Comparison of ENCODE assay signal across 8 cellular contexts in the genomic region with DNA sequence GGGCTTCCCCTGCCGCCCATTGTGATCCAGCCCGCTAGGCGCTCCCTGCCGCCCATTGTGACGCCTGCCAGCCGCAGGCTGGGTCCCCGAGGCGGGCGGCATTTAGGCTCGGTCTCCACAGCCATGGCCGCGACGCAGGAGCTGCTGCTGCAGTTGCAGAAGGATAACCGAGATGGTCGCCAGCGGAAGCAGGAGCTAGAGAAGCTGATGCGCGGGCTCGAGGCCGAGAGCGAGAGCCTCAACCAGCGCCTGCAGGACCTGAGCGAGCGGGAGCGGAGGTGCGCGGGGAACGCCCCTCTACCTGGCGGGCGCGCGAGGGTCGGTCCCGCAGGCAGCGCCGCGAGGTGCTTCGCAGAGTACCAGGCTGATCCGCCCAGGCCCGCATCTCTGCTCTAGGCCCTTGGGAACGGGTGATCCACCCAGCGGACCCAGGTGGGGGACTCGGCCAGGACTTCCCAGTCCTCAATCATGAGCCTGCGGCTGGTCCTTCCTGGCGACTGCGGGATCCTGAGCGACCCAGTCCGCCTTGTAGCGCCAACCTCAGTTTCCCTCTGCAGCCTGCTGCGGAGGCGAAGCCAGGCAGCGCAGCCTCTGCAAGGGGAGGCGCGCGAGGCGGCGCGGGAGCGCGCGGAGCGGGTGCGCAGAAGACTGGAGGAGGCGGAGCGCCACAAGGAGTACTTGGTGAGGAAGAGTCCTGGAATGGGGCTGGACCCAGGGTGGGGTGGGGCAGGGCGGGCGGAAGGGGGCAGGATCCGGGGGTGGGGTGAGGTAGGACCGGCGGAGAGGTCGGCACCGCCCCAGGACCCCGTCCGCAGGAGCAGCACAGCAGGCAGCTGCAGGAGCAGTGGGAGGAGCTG. TPM values are rescaled to one million over a fixed set of nuclear protein-coding genes. Genes with fewer than 3 reads are reported as not detected.
A peak's percentile ranks its signal among the peaks of the same experiment; 100 is the strongest.
DNase-seq lines count a peak whose midpoint lies in the region; ATAC-seq and TF ChIP-seq lines count a peak whose summit lies in the region.
"Not testable (repeated sequence)": the region's sequence is repeated elsewhere in the genome, so short reads cannot be mapped to it uniquely, and the experiment has no call there.

TMEM191C (plus strand) TSS at position 51 of the 857 bp plus-strand sequence; CDS start at position 124, 73 bp downstream.

- DNase-seq in H7; activated CD8-positive, alpha-beta T cell treated with anti-CD3 and anti-CD28 coated beads, Interleukin-2, amount 10 ng/mL, durations not matched to agents 7 days and 5 days; coronary artery (ENCODE audit: low spot score); hepatocyte (ENCODE audit: low spot score); osteoblast (ENCODE audit: insufficient read length, low spot score, missing footprints); type B pancreatic cell (ENCODE audit: extremely low spot score, unreplicated experiment): not testable (repeated sequence)

- not testable (repeated sequence) for H3K79me2 ChIP-seq in hepatocyte; osteoblast (ENCODE audit: insufficient read depth, low read length)

- H2AFZ ChIP-seq in hepatocyte; osteoblast (ENCODE audit: low read length): not testable (repeated sequence)

- H3K27ac Mint-ChIP-seq in activated CD8-positive, alpha-beta T cell treated with anti-CD3 and anti-CD28 coated beads, Interleukin-2, amount 10 ng/mL, durations not matched to agents 7 days and 5 days, result peak within 1 kb of the TSS; percentile 96
- H3K27ac Mint-ChIP-seq in type B pancreatic cell, result peak within 1 kb of the TSS; percentile 89

- WGBS in hepatocyte (ENCODE audit: low lambda C conversion rate, missing lambda C conversion rate), result 0% methylated on average over 15 of the region's 74 CpGs

- peak within 1 kb of the TSS; percentile 80 for H3K4me3 Mint-ChIP-seq in activated CD8-positive, alpha-beta T cell treated with anti-CD3 and anti-CD28 coated beads, Interleukin-2, amount 10 ng/mL, durations not matched to agents 7 days and 5 days
- peak within 1 kb of the TSS; percentile 90 for H3K4me3 Mint-ChIP-seq in type B pancreatic cell

- peak; percentile 9 for ATAC-seq in activated CD8-positive, alpha-beta T cell treated with anti-CD3 and anti-CD28 coated beads, Interleukin-2, amount 10 ng/mL, durations not matched to agents 7 days and 5 days

- H3K4me3 ChIP-seq in H7 (ENCODE audit: insufficient read depth, low read depth, low read length) (peak within 1 kb of the TSS; percentile 32), HUES48 (ENCODE audit: low read depth, low read length) (peak within 1 kb of the TSS; percentile 49), coronary artery (peak within 1 kb of the TSS; percentile 69), osteoblast (ENCODE audit: insufficient read depth, low read length) (peak within 1 kb of the TSS; percentile 52)
- H3K4me3 ChIP-seq in hepatocyte, result not testable (repeated sequence)

- H3K27me3 ChIP-seq in H7 (ENCODE audit: control insufficient read depth, insufficient read depth, low read length); HUES48 (ENCODE audit: control insufficient read depth, insufficient read depth, low read length); hepatocyte; osteoblast (ENCODE audit: insufficient read depth, low read length): not testable (repeated sequence)

- H3K4me1 Mint-ChIP-seq in activated CD8-positive, alpha-beta T cell treated with anti-CD3 and anti-CD28 coated beads, Interleukin-2, amount 10 ng/mL, durations not matched to agents 7 days and 5 days (ENCODE audit: low read depth); type B pancreatic cell (ENCODE audit: unreplicated experiment): not testable (repeated sequence)

- H3K36me3 Mint-ChIP-seq in activated CD8-positive, alpha-beta T cell treated with anti-CD3 and anti-CD28 coated beads, Interleukin-2, amount 10 ng/mL, durations not matched to agents 7 days and 5 days (ENCODE audit: low read depth); type B pancreatic cell: not testable (repeated sequence)

- POLR2A ChIA-PET in activated CD8-positive, alpha-beta T cell treated with anti-CD3 and anti-CD28 coated beads, Interleukin-2, amount 10 ng/mL, durations not matched to agents 7 days and 5 days (lab: Charles Lee), result not testable (repeated sequence)

- H3K9ac ChIP-seq in ES-I3 (ENCODE audit: low read depth, low read length), result peak within 1 kb of the TSS; percentile 33; the same call in 1 of the 2 replicates
- not testable (repeated sequence) for H3K9ac ChIP-seq in HUES48 (ENCODE audit: low read depth, low read length)

- not testable (repeated sequence) for H3K27me3 Mint-ChIP-seq in activated CD8-positive, alpha-beta T cell treated with anti-CD3 and anti-CD28 coated beads, Interleukin-2, amount 10 ng/mL, durations not matched to agents 7 days and 5 days (ENCODE audit: low read depth); type B pancreatic cell

- not testable (repeated sequence) for H3K9me3 ChIP-seq in ES-I3 (ENCODE audit: control insufficient read depth, insufficient read depth, low read length); HUES48 (ENCODE audit: control insufficient read depth, insufficient read depth, low read length); hepatocyte (ENCODE audit: low read depth); osteoblast (ENCODE audit: low read depth, low read length)

- not testable (repeated sequence) for H3K36me3 ChIP-seq in ES-I3 (ENCODE audit: insufficient read depth, low read length); H7 (replicated peaks; ENCODE audit: control insufficient read depth, insufficient read depth, low read length); HUES48 (ENCODE audit: control insufficient read depth, insufficient read depth, low read length); hepatocyte (replicated peaks; ENCODE audit: insufficient read depth, low read depth); osteoblast (ENCODE audit: insufficient read depth, low read length)

- CTCF ChIA-PET in activated CD8-positive, alpha-beta T cell treated with anti-CD3 and anti-CD28 coated beads, Interleukin-2, amount 10 ng/mL, durations not matched to agents 7 days and 5 days (lab: Charles Lee), result not testable (repeated sequence)

- H3K9me2 ChIP-seq in hepatocyte (replicated peaks; ENCODE audit: insufficient read depth), result not testable (repeated sequence)

- peak within 1 kb of the TSS; percentile 63 for H3K4me2 ChIP-seq in hepatocyte
- H3K4me2 ChIP-seq in osteoblast (ENCODE audit: insufficient read depth, low read length), result not testable (repeated sequence)

- not testable (repeated sequence) for H4K20me1 ChIP-seq in hepatocyte (ENCODE audit: insufficient read depth, poor library complexity, severe bottlenecking); osteoblast (ENCODE audit: insufficient read depth, low read length)

- H3K27ac ChIP-seq in HUES48 (ENCODE audit: low read depth, low read length), result peak within 1 kb of the TSS; percentile 64
- peak within 1 kb of the TSS in 1 of 2 donors; percentile 76 for H3K27ac ChIP-seq in coronary artery
- not testable (repeated sequence) for H3K27ac ChIP-seq in hepatocyte; osteoblast (ENCODE audit: low read depth, low read length)

- not testable (repeated sequence) for TF ChIP-seq CTCF in coronary artery (IDR thresholded peaks at IDR 0.05); hepatocyte (IDR thresholded peaks at IDR 0.05; ENCODE audit: poor library complexity); osteoblast (IDR thresholded peaks at IDR 0.05; ENCODE audit: extremely low read depth, low read depth, low read length); type B pancreatic cell (conservative IDR thresholded peaks at IDR 0.05)

- not testable (repeated sequence) for H3K9me3 Mint-ChIP-seq in activated CD8-positive, alpha-beta T cell treated with anti-CD3 and anti-CD28 coated beads, Interleukin-2, amount 10 ng/mL, durations not matched to agents 7 days and 5 days (ENCODE audit: insufficient read depth); type B pancreatic cell

- H3K4me1 ChIP-seq in ES-I3 (ENCODE audit: insufficient read depth, low read length); HUES48 (ENCODE audit: control insufficient read depth, insufficient read depth, low read length); hepatocyte (ENCODE audit: insufficient read depth); osteoblast (ENCODE audit: insufficient read depth, low read length): not testable (repeated sequence)

RNA-seq across cellular contexts. Expression of gene TMEM191C, which starts in this region (rescaled TPM):
- 0.15 and 0.42 TPM in 2 replicates for total RNA-seq in H7 (2014; rRNA removed; shearing (Covaris generic))
- 1 to 10 TPM; 1.1 to 2.4 TPM for total RNA-seq in activated CD8-positive, alpha-beta T cell treated with anti-CD3 and anti-CD28 coated beads, Interleukin-2, amount 10 ng/mL, durations not matched to agents 7 days and 5 days
- total RNA-seq in hepatocyte (5.9 and 13.4 TPM in 2 replicates), osteoblast (0.59 and 0.72 TPM in 2 replicates), type B pancreatic cell (ENCODE audit: low replicate concordance) (6.8 and 20.2 TPM in 2 replicates)
- polyA plus RNA-seq in hepatocyte, result 3.9 and 15.5 TPM in 2 replicates
